In genomic region chr9:90489066-90489465, GRCh38 we compare ENCODE assay signal across 8 cellular contexts.
"Had no signal": no experiment of that assay in that cellular context is flagged by ENCODE, and none has a peak within 500 bp of the region (broad histone marks: within the 10 kb centered on the region; RNA-seq: fewer than 3 reads in every experiment).

No MANE protein-coding gene starts in this region.

- DNase-seq: GM23248, GOT3, H7, H9, HCEC 1CT, HFFc6 had no signal

- H3K4me1 Mint-ChIP-seq: GM23338, H9 had no signal

- H3K27ac Mint-ChIP-seq: GM23338, H9, HFFc6 had no signal

- ATAC-seq: GM23338, HCT116 had no signal

- H3K4me3 Mint-ChIP-seq: GM23338, H9, HFFc6 had no signal
